Comparison of ENCODE assay signal across 28 cellular contexts in the genomic region with DNA sequence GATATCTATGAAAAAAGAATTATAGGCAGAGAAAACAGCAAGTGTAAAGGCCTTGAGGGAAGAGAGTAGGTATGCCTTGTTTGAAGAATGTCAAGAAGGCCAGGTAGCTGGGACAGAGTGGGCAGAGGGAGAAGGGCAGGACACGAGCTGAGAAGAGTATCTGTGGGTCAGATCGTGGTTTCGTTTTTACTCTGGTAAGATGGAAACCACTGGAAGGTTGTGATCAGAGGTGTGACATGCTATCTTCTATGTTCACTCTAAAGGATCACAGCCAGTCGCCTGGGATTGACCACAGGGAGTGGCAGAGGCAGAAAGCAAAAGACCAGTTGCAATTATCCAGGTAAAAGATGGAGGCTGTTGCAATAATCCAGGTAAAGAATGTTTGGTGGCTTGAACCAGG. TPM values are rescaled to one million over a fixed set of nuclear protein-coding genes. Genes with fewer than 3 reads are reported as not detected.
DNase-seq lines count a peak whose midpoint lies in the region; ATAC-seq, FAIRE-seq and TF ChIP-seq lines count a peak whose summit lies in the region.
"Had no signal": no experiment of that assay in that cellular context is flagged by ENCODE, and none has a peak within 500 bp of the region (broad histone marks: within the 10 kb centered on the region; RNA-seq: fewer than 3 reads in every experiment).

No MANE protein-coding gene starts in this region.

- POLR2A ChIA-PET in CD8-positive, alpha-beta memory T cell (lab: Charles Lee): interaction anchor here (0.6 kb wide), 1 partner anchor 161 kb away, joined by 3 read pairs; no protein-coding TSS in a partner anchor

- ATAC-seq in natural killer cell: peak in 2 of 3 donors; percentile 62 to 63
- ATAC-seq: A549, HCT116, HepG2, K562, Right ventricle myocardium inferior had no signal

- H3K79me2 ChIP-seq in astrocyte (ENCODE audit: insufficient read depth, low read length): no peaks in the 10 kb centered on the region
- no peaks in the 10 kb centered on the region for H3K79me2 ChIP-seq in hepatocyte

- H3K9me3 ChIP-seq in CD8-positive, alpha-beta memory T cell (ENCODE audit: low read length): no peaks in the 10 kb centered on the region
- H3K9me3 ChIP-seq in astrocyte (ENCODE audit: insufficient read depth, low read depth, low read length) (no peaks in the 10 kb centered on the region), hepatocyte (ENCODE audit: low read depth) (no peaks in the 10 kb centered on the region)
- H3K9me3 ChIP-seq: A549, SJSA1 had no signal

- FAIRE-seq in astrocyte (lab: Jason Lieb, UNC): no peak
- FAIRE-seq: A549, GM12892, H1, HepG2, K562 had no signal

- H3K4me2 ChIP-seq in astrocyte (ENCODE audit: low read length) (no peak overlapping the region), hepatocyte (no peak overlapping the region)
- H3K4me2 ChIP-seq: A549, PC-9 had no signal

- 84% methylated on average over 4 of the region's 4 CpGs for WGBS in hepatocyte (ENCODE audit: low lambda C conversion rate, missing lambda C conversion rate)

- H3K36me3 Mint-ChIP-seq in CD14-positive monocyte (no peaks in the 10 kb centered on the region), astrocyte (ENCODE audit: low read depth, unreplicated experiment) (no peaks in the 10 kb centered on the region), natural killer cell (no peaks in the 10 kb centered on the region)
- H3K36me3 Mint-ChIP-seq in CD8-positive, alpha-beta memory T cell: no peaks in the 10 kb centered on the region

- no peak for DNase-seq in CD14-positive monocyte (ENCODE audit: low spot score)
- DNase-seq in CD8-positive, alpha-beta memory T cell: no peak
- DNase-seq in astrocyte (ENCODE audit: low read depth): no peak
- DNase-seq in natural killer cell: no peak
- DNase-seq in AG08395 (ENCODE audit: low spot score): no peak
- DNase-seq in hepatocyte (ENCODE audit: low spot score): no peak
- no peak for DNase-seq in HUDEP-2 (lab: John Stamatoyannopoulos, UW; ENCODE audit: unreplicated experiment in 76 of 76)
- DNase-seq: C1 segment of cervical spinal cord, Calu3, DMS79 treated with DMSO at 0.1 percent for 48 hours, GF-D8, Kasumi-1, MV-4-11, NCI-H1105, NCI-H1694, NCI-H2029 treated with DMSO at 0.1 percent for 48 hours, NCI-H446 treated with DMSO at 0.1 percent for 48 hours, NCI-H526, NCI-H82, PC-9 had no signal

- peaks cover 43% of the 10 kb centered on the region for H3K4me1 Mint-ChIP-seq in CD14-positive monocyte
- peaks cover 8 to 17% (median 11%) of the 10 kb centered on the region in 3 donors for H3K4me1 Mint-ChIP-seq in CD8-positive, alpha-beta memory T cell
- no peaks in the 10 kb centered on the region for H3K4me1 Mint-ChIP-seq in astrocyte (ENCODE audit: low read depth, unreplicated experiment)
- H3K4me1 Mint-ChIP-seq in natural killer cell: peaks cover 11 to 18% of the 10 kb centered on the region in 2 donors

- H3K9me3 Mint-ChIP-seq in CD14-positive monocyte (no peaks in the 10 kb centered on the region), astrocyte (ENCODE audit: unreplicated experiment) (peaks cover 4% of the 10 kb centered on the region), natural killer cell (no peaks in the 10 kb centered on the region)
- no peaks in the 10 kb centered on the region for H3K9me3 Mint-ChIP-seq in CD8-positive, alpha-beta memory T cell

- no peaks in the 10 kb centered on the region for H3K36me3 ChIP-seq in CD8-positive, alpha-beta memory T cell (ENCODE audit: insufficient read depth, low read length)
- H3K36me3 ChIP-seq in astrocyte (ENCODE audit: insufficient read depth, low read length) (no peaks in the 10 kb centered on the region), hepatocyte (replicated peaks; ENCODE audit: insufficient read depth, low read depth) (no peaks in the 10 kb centered on the region)
- H3K36me3 ChIP-seq: SJSA1 had no signal

- TF ChIP-seq CTCF in CD14-positive monocyte (IDR thresholded peaks at IDR 0.05): no peak
- no peak for TF ChIP-seq CTCF in astrocyte (IDR thresholded peaks at IDR 0.05; ENCODE audit: insufficient read depth, low read depth, low read length)
- TF ChIP-seq CTCF in natural killer cell (IDR thresholded peaks at IDR 0.05): no peak
- TF ChIP-seq CTCF in hepatocyte (IDR thresholded peaks at IDR 0.05; ENCODE audit: poor library complexity): no peak

- H3K4me3 ChIP-seq in CD8-positive, alpha-beta memory T cell (ENCODE audit: low read length): no peak overlapping the region
- H3K4me3 ChIP-seq in astrocyte (ENCODE audit: insufficient read depth, low read depth, low read length): no peak overlapping the region
- no peak overlapping the region for H3K4me3 ChIP-seq in hepatocyte
- H3K4me3 ChIP-seq: A549, K562, PC-9, SJSA1 had no signal

- H3K27ac Mint-ChIP-seq in CD14-positive monocyte (peak overlapping the region; percentile 62 to 88 (median 85)), astrocyte (ENCODE audit: unreplicated experiment) (no peak overlapping the region), natural killer cell (peak overlapping the region in 1 of 2 donors; percentile 7)
- peak overlapping the region in 7 of 8 donors; percentile 11 to 94 (median 48) for H3K27ac Mint-ChIP-seq in CD8-positive, alpha-beta memory T cell

- intact Hi-C loops in CD14-positive monocyte (cut with micrococcal nuclease) (no loop called here), natural killer cell (cut with micrococcal nuclease) (no loop called here)

- H3K27me3 ChIP-seq in CD8-positive, alpha-beta memory T cell (ENCODE audit: insufficient read depth, low read length, poor library complexity, severe bottlenecking): no peaks in the 10 kb centered on the region
- H3K27me3 ChIP-seq in astrocyte (ENCODE audit: insufficient read depth, low read length) (no peaks in the 10 kb centered on the region), hepatocyte (no peaks in the 10 kb centered on the region)
- H3K27me3 ChIP-seq: SJSA1 had no signal

- no peaks in the 10 kb centered on the region for H3K4me1 ChIP-seq in CD8-positive, alpha-beta memory T cell (ENCODE audit: insufficient read depth, low read length)
- H3K4me1 ChIP-seq in astrocyte (ENCODE audit: insufficient read depth, low read length): no peaks in the 10 kb centered on the region
- H3K4me1 ChIP-seq in hepatocyte (ENCODE audit: insufficient read depth): no peaks in the 10 kb centered on the region

- H3K27me3 Mint-ChIP-seq in CD14-positive monocyte (ENCODE audit: low read depth in 3 of 3): peaks cover 0 to 4% (median 0%) of the 10 kb centered on the region in 3 donors
- no peaks in the 10 kb centered on the region for H3K27me3 Mint-ChIP-seq in CD8-positive, alpha-beta memory T cell
- H3K27me3 Mint-ChIP-seq in astrocyte (ENCODE audit: low read depth, unreplicated experiment): peaks cover 13% of the 10 kb centered on the region
- H3K27me3 Mint-ChIP-seq in natural killer cell (ENCODE audit: low read depth in 2 of 2): peaks cover 5 to 11% of the 10 kb centered on the region in 2 donors

- H2AFZ ChIP-seq in astrocyte (ENCODE audit: low read depth, low read length): no peak overlapping the region
- H2AFZ ChIP-seq in hepatocyte: no peak overlapping the region
- H2AFZ ChIP-seq: PC-9 had no signal

- H4K20me1 ChIP-seq in astrocyte (ENCODE audit: insufficient read depth, low read length) (no peaks in the 10 kb centered on the region), hepatocyte (ENCODE audit: insufficient read depth, poor library complexity, severe bottlenecking) (no peaks in the 10 kb centered on the region)

- CTCF ChIA-PET in CD8-positive, alpha-beta memory T cell (lab: Charles Lee): interaction anchor here (2.2 kb wide), 1 partner anchor 10 kb away, joined by 9 read pairs; no protein-coding TSS in a partner anchor

- H3K4me3 Mint-ChIP-seq in CD14-positive monocyte (peak overlapping the region in 1 of 2 donors; percentile 6), astrocyte (ENCODE audit: unreplicated experiment) (peak overlapping the region; percentile 23), natural killer cell (no peak overlapping the region)
- peak overlapping the region in 6 of 7 donors; percentile 29 to 63 (median 53) for H3K4me3 Mint-ChIP-seq in CD8-positive, alpha-beta memory T cell

- no peak overlapping the region for H3K9ac ChIP-seq in astrocyte (ENCODE audit: low read length)

- no peaks in the 10 kb centered on the region for H3K9me2 ChIP-seq in hepatocyte (replicated peaks; ENCODE audit: insufficient read depth)

- no peak overlapping the region for H3K27ac ChIP-seq in CD8-positive, alpha-beta memory T cell (ENCODE audit: low read depth, low read length)
- no peak overlapping the region for H3K27ac ChIP-seq in astrocyte (ENCODE audit: low read depth, low read length)
- no peak overlapping the region for H3K27ac ChIP-seq in hepatocyte
- H3K27ac ChIP-seq: A549, PC-9, SJSA1 had no signal

RNA-seq across cellular contexts. Expression of a gene that starts 12.6 kb away (rescaled TPM):
- polyA plus RNA-seq in CD14-positive monocyte: 10 to 100 TPM; 26.5 to 28.7 TPM
- 10 to 100 TPM; 16.7 to 19.7 TPM for total RNA-seq in CD8-positive, alpha-beta memory T cell
- polyA plus RNA-seq in CD8-positive, alpha-beta memory T cell: 37.1 TPM
- total RNA-seq in astrocyte: 4.7 and 5.6 TPM in 2 replicates
- total RNA-seq in natural killer cell: 100 to 1,000 TPM; 153 to 159 (median 158) TPM
- 16.5 and 20.0 TPM in 2 replicates for total RNA-seq in hepatocyte
- polyA plus RNA-seq in hepatocyte: 11.7 and 19.8 TPM in 2 replicates
